ENCODE assay signal across 19 cellular contexts in the genomic region with DNA sequence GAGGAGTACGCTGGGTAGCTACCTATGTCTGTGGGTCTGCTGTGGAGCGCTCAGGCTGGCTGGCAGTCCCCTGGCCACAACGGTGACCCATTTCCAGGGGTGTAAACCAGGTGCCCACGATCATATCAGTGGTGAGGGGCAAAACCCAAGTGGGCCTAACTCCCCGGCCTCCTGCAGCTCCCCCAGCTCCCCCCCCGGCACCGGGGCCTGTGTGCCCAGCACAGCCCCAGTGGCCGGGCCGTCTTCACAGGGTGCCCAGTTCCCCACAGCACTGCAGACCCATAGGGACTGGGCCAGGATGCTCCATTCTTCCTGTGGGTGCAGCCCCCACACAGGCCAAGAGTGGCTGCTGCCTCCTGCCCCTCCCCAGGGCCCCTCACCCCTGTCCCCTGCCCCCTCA. TPM values are rescaled to one million over a fixed set of nuclear protein-coding genes. Genes with fewer than 3 reads are reported as not detected.
"Had no signal": no experiment of that assay in that cellular context is flagged by ENCODE, and none has a peak within 500 bp of the region (broad histone marks: within the 10 kb centered on the region; RNA-seq: fewer than 3 reads in every experiment).

No MANE protein-coding gene starts in this region.

- H3K4me3 Mint-ChIP-seq: activated CD4-positive, alpha-beta memory T cell treated with anti-CD3 and anti-CD28 coated beads, Interleukin-2, amount 10 ng/mL, durations not matched to agents 7 days and 5 days; activated CD4-positive, alpha-beta T cell treated with anti-CD3 and anti-CD28 coated beads, Interleukin-2, amount 10 ng/mL, durations not matched to agents 24 days and 14 days; activated T-cell treated with anti-CD3 and anti-CD28 coated beads, Interleukin-2, amount 50 U/mL, for 72 hours; nephron progenitor cell; WTC11 had no signal

- H3K27ac ChIP-seq: ascending aorta, left lung, upper lobe of left lung had no signal

- H3K27ac Mint-ChIP-seq: activated CD4-positive, alpha-beta memory T cell treated with anti-CD3 and anti-CD28 coated beads, Interleukin-2, amount 10 ng/mL, durations not matched to agents 7 days and 5 days; activated CD4-positive, alpha-beta T cell treated with anti-CD3 and anti-CD28 coated beads, Interleukin-2, amount 10 ng/mL, durations not matched to agents 24 days and 14 days; activated T-cell treated with anti-CD3 and anti-CD28 coated beads, Interleukin-2, amount 50 U/mL, for 72 hours; WTC11 had no signal

- H3K27me3 ChIP-seq: ascending aorta, upper lobe of left lung had no signal

- DNase-seq: foreskin melanocyte, mammary epithelial cell, midbrain had no signal

- H3K36me3 ChIP-seq: ascending aorta, left lung, upper lobe of left lung had no signal

- H3K4me3 ChIP-seq: ascending aorta, left lung, smooth muscle cell, upper lobe of left lung had no signal

- H3K9me3 ChIP-seq: ascending aorta had no signal

- H3K4me1 ChIP-seq: ascending aorta, left lung had no signal

RNA-seq across cellular contexts. Expression of gene LCN8, which starts 1.0 kb away (rescaled TPM):
- total RNA-seq: activated CD4-positive, alpha-beta memory T cell treated with anti-CD3 and anti-CD28 coated beads, Interleukin-2, amount 10 ng/mL, durations not matched to agents 7 days and 5 days; activated CD4-positive, alpha-beta T cell treated with anti-CD3 and anti-CD28 coated beads, Interleukin-2, amount 10 ng/mL, durations not matched to agents 24 days and 14 days; activated T-cell treated with anti-CD3 and anti-CD28 coated beads, Interleukin-2, amount 50 U/mL, for 72 hours; ascending aorta; dermis microvascular lymphatic vessel endothelial cell; left lung; mammary epithelial cell; renal cortical epithelial cell; sciatic nerve; smooth muscle cell; subcutaneous adipose tissue; upper lobe of left lung; WTC11 had no signal
- polyA plus RNA-seq: adipose tissue, esophagus, mammary epithelial cell, smooth muscle cell had no signal

RNA-seq across cellular contexts. Expression of gene LCN15, which starts 5.3 kb away (rescaled TPM):
- total RNA-seq: activated CD4-positive, alpha-beta memory T cell treated with anti-CD3 and anti-CD28 coated beads, Interleukin-2, amount 10 ng/mL, durations not matched to agents 7 days and 5 days; activated CD4-positive, alpha-beta T cell treated with anti-CD3 and anti-CD28 coated beads, Interleukin-2, amount 10 ng/mL, durations not matched to agents 24 days and 14 days; activated T-cell treated with anti-CD3 and anti-CD28 coated beads, Interleukin-2, amount 50 U/mL, for 72 hours; ascending aorta; left lung; mammary epithelial cell; myocyte; renal cortical epithelial cell; sciatic nerve; smooth muscle cell; subcutaneous adipose tissue had no signal
- polyA plus RNA-seq: adipose tissue, esophagus, mammary epithelial cell, smooth muscle cell had no signal

RNA-seq across cellular contexts. Expression of gene LCN6, which starts 10.7 kb away (rescaled TPM):
- total RNA-seq: activated CD4-positive, alpha-beta T cell treated with anti-CD3 and anti-CD28 coated beads, Interleukin-2, amount 10 ng/mL, durations not matched to agents 24 days and 14 days; activated T-cell treated with anti-CD3 and anti-CD28 coated beads, Interleukin-2, amount 50 U/mL, for 72 hours; dermis microvascular lymphatic vessel endothelial cell; mammary epithelial cell; myocyte; renal cortical epithelial cell; smooth muscle cell; WTC11 had no signal
- polyA plus RNA-seq: mammary epithelial cell, smooth muscle cell had no signal

RNA-seq across cellular contexts. Expression of gene LCN10, which starts 16.3 kb away (rescaled TPM):
- total RNA-seq: activated CD4-positive, alpha-beta memory T cell treated with anti-CD3 and anti-CD28 coated beads, Interleukin-2, amount 10 ng/mL, durations not matched to agents 7 days and 5 days; mammary epithelial cell; myocyte; renal cortical epithelial cell; smooth muscle cell had no signal
- polyA plus RNA-seq: mammary epithelial cell, smooth muscle cell had no signal
